In genomic region chr20:48633620-48634257, GRCh38 we compare ENCODE assay signal across 1 cellular context.
TF ChIP-seq lines count a peak whose summit lies in the region.

No MANE protein-coding gene starts in this region.

TF ChIP-seq in HEK293, 187 proteins besides CTCF, POLR2A, EP300 and RAD21 (continued from another document):
- TF ChIP-seq, protein P1, sequence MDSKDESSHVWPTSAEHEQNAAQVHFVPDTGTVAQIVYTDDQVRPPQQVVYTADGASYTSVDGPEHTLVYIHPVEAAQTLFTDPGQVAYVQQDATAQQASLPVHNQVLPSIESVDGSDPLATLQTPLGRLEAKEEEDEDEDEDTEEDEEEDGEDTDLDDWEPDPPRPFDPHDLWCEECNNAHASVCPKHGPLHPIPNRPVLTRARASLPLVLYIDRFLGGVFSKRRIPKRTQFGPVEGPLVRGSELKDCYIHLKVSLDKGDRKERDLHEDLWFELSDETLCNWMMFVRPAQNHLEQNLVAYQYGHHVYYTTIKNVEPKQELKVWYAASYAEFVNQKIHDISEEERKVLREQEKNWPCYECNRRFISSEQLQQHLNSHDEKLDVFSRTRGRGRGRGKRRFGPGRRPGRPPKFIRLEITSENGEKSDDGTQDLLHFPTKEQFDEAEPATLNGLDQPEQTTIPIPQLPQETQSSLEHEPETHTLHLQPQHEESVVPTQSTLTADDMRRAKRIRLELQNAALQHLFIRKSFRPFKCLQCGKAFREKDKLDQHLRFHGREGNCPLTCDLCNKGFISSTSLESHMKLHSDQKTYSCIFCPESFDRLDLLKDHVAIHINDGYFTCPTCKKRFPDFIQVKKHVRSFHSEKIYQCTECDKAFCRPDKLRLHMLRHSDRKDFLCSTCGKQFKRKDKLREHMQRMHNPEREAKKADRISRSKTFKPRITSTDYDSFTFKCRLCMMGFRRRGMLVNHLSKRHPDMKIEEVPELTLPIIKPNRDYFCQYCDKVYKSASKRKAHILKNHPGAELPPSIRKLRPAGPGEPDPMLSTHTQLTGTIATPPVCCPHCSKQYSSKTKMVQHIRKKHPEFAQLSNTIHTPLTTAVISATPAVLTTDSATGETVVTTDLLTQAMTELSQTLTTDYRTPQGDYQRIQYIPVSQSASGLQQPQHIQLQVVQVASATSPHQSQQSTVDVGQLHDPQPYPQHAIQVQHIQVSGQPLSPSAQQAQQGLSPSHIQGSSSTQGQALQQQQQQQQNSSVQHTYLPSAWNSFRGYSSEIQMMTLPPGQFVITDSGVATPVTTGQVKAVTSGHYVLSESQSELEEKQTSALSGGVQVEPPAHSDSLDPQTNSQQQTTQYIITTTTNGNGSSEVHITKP (tag by site-specific recombination; IDR thresholded peaks at IDR 0.05): no peak
- peak; percentile 68 for TF ChIP-seq ZBTB17 (tag by site-specific recombination; IDR thresholded peaks at IDR 0.05)
- no peak for TF ChIP-seq ZNF560 (tag by site-specific recombination; IDR thresholded peaks at IDR 0.05; ENCODE audit: borderline replicate concordance)
